In genomic region chr12:75526655-75527511, GRCh38 we compare ENCODE assay signal across 7 cellular contexts. TPM values are rescaled to one million over a fixed set of nuclear protein-coding genes. Genes with fewer than 3 reads are reported as not detected.
DNase-seq lines count a peak whose midpoint lies in the region; ATAC-seq, FAIRE-seq and TF ChIP-seq lines count a peak whose summit lies in the region.

No MANE protein-coding gene starts in this region.

- H3K4me1 ChIP-seq in smooth muscle cell (ENCODE audit: low read depth), result no peaks in the 10 kb centered on the region

- H3K27ac Mint-ChIP-seq in activated naive CD8-positive, alpha-beta T cell treated with anti-CD3 and anti-CD28 coated beads for 36 hours, result no peak overlapping the region

- peak overlapping the region; percentile 11 for H3K4me2 ChIP-seq in smooth muscle cell

- H3K27me3 ChIP-seq in smooth muscle cell (ENCODE audit: low read depth), result no peaks in the 10 kb centered on the region

- H3K4me3 ChIP-seq in smooth muscle cell, result no peak overlapping the region

- TF ChIP-seq CTCF in GM20000 (IDR thresholded peaks at IDR 0.05; ENCODE audit: extremely low read depth, missing control alignments) (peak; percentile 36), smooth muscle cell (IDR thresholded peaks at IDR 0.05; ENCODE audit: borderline replicate concordance, insufficient read depth, poor library complexity, severe bottlenecking) (peak; percentile 83)

- H3K4me3 Mint-ChIP-seq in activated naive CD8-positive, alpha-beta T cell treated with anti-CD3 and anti-CD28 coated beads for 36 hours, result no peak overlapping the region

- H3K27ac ChIP-seq in smooth muscle cell (ENCODE audit: low read depth), result no peak overlapping the region

- DNase-seq in GM20000 (ENCODE audit: low spot score), result peak; percentile 53
- peak; percentile 87 for DNase-seq in NCI-H446 treated with DMSO at 0.1 percent for 48 hours (lab: John Stamatoyannopoulos, UW)
- DNase-seq in activated naive CD8-positive, alpha-beta T cell treated with anti-CD3 and anti-CD28 coated beads for 36 hours, result peak; percentile 29
- DNase-seq in left ventricle myocardium superior, result no peak
- no peak for DNase-seq in smooth muscle cell (lab: John Stamatoyannopoulos, UW; ENCODE audit: unreplicated experiment)

- peaks cover 2% of the 10 kb centered on the region for H3K36me3 Mint-ChIP-seq in activated naive CD8-positive, alpha-beta T cell treated with anti-CD3 and anti-CD28 coated beads for 36 hours

- no peaks in the 10 kb centered on the region for H4K20me1 ChIP-seq in smooth muscle cell (ENCODE audit: low read depth)

- H3K27me3 Mint-ChIP-seq in activated naive CD8-positive, alpha-beta T cell treated with anti-CD3 and anti-CD28 coated beads for 36 hours, result peaks cover 47% of the 10 kb centered on the region

- peaks cover 4% of the 10 kb centered on the region for H3K4me1 Mint-ChIP-seq in activated naive CD8-positive, alpha-beta T cell treated with anti-CD3 and anti-CD28 coated beads for 36 hours

- H3F3A ChIP-seq in smooth muscle cell (ENCODE audit: low read depth), result no peaks in the 10 kb centered on the region

- H3K79me2 ChIP-seq in smooth muscle cell (ENCODE audit: low read depth), result no peaks in the 10 kb centered on the region

- H3K9ac ChIP-seq in smooth muscle cell (ENCODE audit: low read depth), result no peak overlapping the region

- ATAC-seq in HG03442 (IDR thresholded peaks at IDR 0.05; ENCODE audit: unreplicated experiment) (peak; percentile 94), left ventricle myocardium superior (peak; percentile 28)

- WGBS in smooth muscle cell (ENCODE audit: low lambda C conversion rate), result 21% methylated on average over 4 of the region's 4 CpGs

- peaks cover 4% of the 10 kb centered on the region for H3K9me3 Mint-ChIP-seq in activated naive CD8-positive, alpha-beta T cell treated with anti-CD3 and anti-CD28 coated beads for 36 hours

- H2AFZ ChIP-seq in smooth muscle cell (ENCODE audit: low read depth), result peak overlapping the region; percentile 66

- FAIRE-seq in G401.6 (lab: Jason Lieb, UNC), result peak; percentile 87

- intact Hi-C loops in left ventricle myocardium superior (cut with micrococcal nuclease), result loop anchor here (5.0 kb wide), 1 partner anchor 510 kb away; no protein-coding TSS in a partner anchor

- H3K9me3 ChIP-seq in smooth muscle cell (replicated peaks; ENCODE audit: low read depth), result no peaks in the 10 kb centered on the region

- H3K36me3 ChIP-seq in smooth muscle cell (ENCODE audit: low read depth), result no peaks in the 10 kb centered on the region

RNA-seq across cellular contexts. Expression of gene KRR1, which starts 15.5 kb away (rescaled TPM):
- 100 to 1,000 TPM; 146 to 155 TPM for total RNA-seq in activated naive CD8-positive, alpha-beta T cell treated with anti-CD3 and anti-CD28 coated beads for 36 hours
- total RNA-seq in left ventricle myocardium superior (29.7 TPM), smooth muscle cell (44.1 and 48.9 TPM in 2 replicates)
- 26.2 and 45.0 TPM in 2 replicates for polyA plus RNA-seq in smooth muscle cell

RNA-seq across cellular contexts. Expression of gene GLIPR1, which starts 46.3 kb away (rescaled TPM):
- total RNA-seq in activated naive CD8-positive, alpha-beta T cell treated with anti-CD3 and anti-CD28 coated beads for 36 hours, result 10 to 100 TPM; 19.7 to 25.7 TPM
- total RNA-seq in left ventricle myocardium superior (8.8 TPM), smooth muscle cell (199 and 231 TPM in 2 replicates)
- 158 and 200 TPM in 2 replicates for polyA plus RNA-seq in smooth muscle cell

Comparison
In these comparisons a context has a peak if more than half of its experiments do, and no peak if none do; other contexts are left out.
1. DNase-seq: peak in GM20000 (single experiment), NCI-H446 treated with DMSO at 0.1 percent for 48 hours (single experiment) and activated naive CD8-positive, alpha-beta T cell treated with anti-CD3 and anti-CD28 coated beads for 36 hours (single experiment); none in left ventricle myocardium superior (single experiment) and smooth muscle cell (single experiment).